ENCODE assay signal across 32 cellular contexts in the genomic region with DNA sequence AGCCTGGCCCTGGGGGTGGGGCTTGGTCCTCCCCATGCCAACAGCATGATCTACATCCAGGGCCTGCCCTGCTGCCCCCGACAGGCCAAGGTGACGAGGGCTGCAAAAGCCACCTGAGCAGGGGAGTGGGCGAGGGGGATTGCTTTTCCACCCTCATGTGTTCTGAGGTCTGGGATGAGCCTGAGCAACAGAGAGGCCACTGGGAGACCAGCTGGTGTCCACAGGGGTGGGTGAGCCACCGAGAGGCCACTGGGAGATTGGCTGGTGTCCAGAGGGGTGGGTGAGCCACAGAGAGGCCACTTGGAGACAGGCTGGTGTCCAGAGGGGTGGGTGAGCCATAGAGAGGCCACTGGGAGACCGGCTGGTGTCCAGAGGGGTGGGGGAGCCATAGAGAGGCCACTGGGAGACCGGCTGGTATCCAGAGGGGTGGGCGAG.
"Had no signal": no experiment of that assay in that cellular context is flagged by ENCODE, and none has a peak within 500 bp of the region (broad histone marks: within the 10 kb centered on the region; RNA-seq: fewer than 3 reads in every experiment).

No MANE protein-coding gene starts in this region.

- H3K4me3 ChIP-seq: Peyer's patch had no signal

- ATAC-seq: activated naive CD8-positive, alpha-beta T cell treated with anti-CD3 and anti-CD28 coated beads, Interleukin-2, amount 50 U/mL, for 24 hours; activated T-cell treated with anti-CD3 and anti-CD28 coated beads, Interleukin-2, amount 50 U/mL, for 72 hours; activated T-helper 17 cell treated with anti-CD3 and anti-CD28 coated beads, Interleukin-2, amount 50 U/mL, for 72 hours; PC-3; SK-N-SH treated with all-trans-retinoic acid at 6 μM for 48 hours; T-helper 17 cell had no signal

- H3K36me3 ChIP-seq: Peyer's patch had no signal

- DNase-seq: activated B cell treated with CpG ODN at 0.5 μM for 24 hours; activated CD4-positive, alpha-beta memory T cell treated with anti-CD3 and anti-CD28 coated beads for 36 hours; activated CD4-positive, alpha-beta T cell treated with anti-CD3 and anti-CD28 coated beads for 4 hours; activated CD4-positive, alpha-beta T cell treated with anti-CD3 and anti-CD28 coated beads, Interleukin-2, amount 50 U/mL, for 1 hour; activated CD4-positive, CD25-positive, alpha-beta regulatory T cell treated with anti-CD3 and anti-CD28 coated beads, Interleukin-2, amount 50 U/mL, for 72 hours; activated naive CD4-positive, alpha-beta T cell treated with anti-CD3 and anti-CD28 coated beads, Interleukin-2, amount 10 ng/mL, durations not matched to agents 7 days and 5 days; activated naive CD8-positive, alpha-beta T cell treated with anti-CD3 and anti-CD28 coated beads, Interleukin-2, amount 50 U/mL, for 24 hours; activated T-cell treated with anti-CD3 and anti-CD28 coated beads, Interleukin-2, amount 50 U/mL, for 1 hour; activated T-cell treated with anti-CD3 and anti-CD28 coated beads, Interleukin-2, amount 50 U/mL, for 72 hours; central memory CD4-positive, alpha-beta T cell; Karpas-422; KBM-7; NCI-H1048; NCI-H1105 treated with DMSO at 0.1 percent for 48 hours; NCI-H1436; NCI-H1694; NCI-H1930; NCI-H2081 treated with DMSO at 0.1 percent for 48 hours; NCI-H345; NCI-H524 treated with DMSO at 0.1 percent for 48 hours; NCI-H748 treated with DMSO at 0.1 percent for 48 hours; NK-92 treated with Interleukin-12 subunit alpha and Interleukin-12 subunit beta, amount 100 ng/mL, for 24 hours; PC-3; SIG-M5; T-cell; T-helper 17 cell; T-helper 9 cell had no signal

- H3K4me1 ChIP-seq: Peyer's patch had no signal

- H3K27me3 ChIP-seq: Peyer's patch had no signal

- H3K9me3 ChIP-seq: Peyer's patch had no signal

- H3K27ac ChIP-seq: Peyer's patch, VCaP had no signal

- FAIRE-seq: bronchial epithelial cell had no signal
